In genomic region chr3:186636536-186636935, GRCh38 we compare ENCODE assay signal across 34 cellular contexts. TPM values are rescaled to one million over a fixed set of nuclear protein-coding genes. Genes with fewer than 3 reads are reported as not detected.
"Had no signal": no experiment of that assay in that cellular context is flagged by ENCODE, and none has a peak within 500 bp of the region (broad histone marks: within the 10 kb centered on the region; RNA-seq: fewer than 3 reads in every experiment).

No MANE protein-coding gene starts in this region.

- H3K27ac ChIP-seq: KMS-11 had no signal

- H3K36me3 ChIP-seq: MG63 had no signal

- H3K4me3 ChIP-seq: MG63 had no signal

- H3K9ac ChIP-seq: KMS-11 had no signal

- H3K4me2 ChIP-seq: KMS-11 had no signal

- DNase-seq: Karpas-422, Kasumi-1, MG63, MM.1S, MV-4-11, NCI-H1048, NCI-H1092, NCI-H1092 treated with DMSO at 0.1 percent for 48 hours, NCI-H1105, NCI-H1417 treated with DMSO at 0.1 percent for 48 hours, NCI-H1436, NCI-H1436 treated with DMSO at 0.1 percent for 48 hours, NCI-H146, NCI-H1694, NCI-H1694 treated with DMSO at 0.1 percent for 48 hours, NCI-H187, NCI-H187 treated with DMSO at 0.1 percent for 48 hours, NCI-H1930, NCI-H2029, NCI-H2029 treated with DMSO at 0.1 percent for 48 hours, NCI-H2081 treated with DMSO at 0.1 percent for 48 hours, NCI-H2107, NCI-H2171, NCI-H2171 treated with DMSO at 0.1 percent for 48 hours, NCI-H2227 treated with DMSO at 0.1 percent for 48 hours, NCI-H226, NCI-H446, NCI-H446 treated with DMSO at 0.1 percent for 48 hours, NCI-H510A had no signal

RNA-seq across cellular contexts. Expression of gene FETUB, which starts 3.7 kb away (rescaled TPM):
- total RNA-seq: M059J, MCF 10A, NCI-H460 had no signal

RNA-seq across cellular contexts. Expression of gene AHSG, which starts 23.7 kb away (rescaled TPM):
- total RNA-seq: LHCN-M2, M059J, MCF 10A, NCI-H460 had no signal

RNA-seq across cellular contexts. Expression of gene HRG, which starts 29.3 kb away (rescaled TPM):
- total RNA-seq: M059J had no signal
